ENCODE assay signal across 3 cellular contexts in genomic region chr19:38880882-38881609, GRCh38.
A peak's percentile ranks its signal among the peaks of the same experiment; 100 is the strongest.
TF ChIP-seq lines count a peak whose summit lies in the region.

No MANE protein-coding gene starts in this region.

TF ChIP-seq in SK-N-SH, 30 proteins besides CTCF, POLR2A, EP300 and RAD21:
- TF ChIP-seq IRF3 (IDR thresholded peaks at IDR 0.05; ENCODE audit: low read depth, low read length) (no peak), FOXJ3 (CRISPR knock-in tag; IDR thresholded peaks at IDR 0.05) (no peak), POLR2AphosphoS5 (IDR thresholded peaks at IDR 0.05; ENCODE audit: low read depth, low read length) (no peak), TCF12 (IDR thresholded peaks at IDR 0.05) (no peak), MEF2A (IDR thresholded peaks at IDR 0.05; ENCODE audit: borderline replicate concordance, low read depth) (no peak), USF1 (IDR thresholded peaks at IDR 0.05; ENCODE audit: borderline replicate concordance, low read depth) (no peak), RXRA (IDR thresholded peaks at IDR 0.05; ENCODE audit: borderline replicate concordance, low read depth) (no peak), SMC3 (IDR thresholded peaks at IDR 0.05; ENCODE audit: low read depth, low read length) (no peak), NRF1 (IDR thresholded peaks at IDR 0.05; ENCODE audit: low read depth, low read length) (no peak), FOSL2 (IDR thresholded peaks at IDR 0.05; ENCODE audit: borderline replicate concordance, low read depth) (no peak), PBX3 (IDR thresholded peaks at IDR 0.05) (no peak), MAX (IDR thresholded peaks at IDR 0.05; ENCODE audit: low read depth) (no peak), TEAD4 (IDR thresholded peaks at IDR 0.05; ENCODE audit: borderline replicate concordance, insufficient read depth) (no peak), ELF1 (IDR thresholded peaks at IDR 0.05) (no peak)
TF ChIP-seq in SK-N-SH: peak in this region for 0.

TF ChIP-seq in SK-N-SH treated with all-trans-retinoic acid at 6 μM for 48 hours, 23 proteins besides CTCF, POLR2A, EP300 and RAD21:
- TF ChIP-seq BACH2 (CRISPR knock-in tag; IDR thresholded peaks at IDR 0.05; ENCODE audit: borderline replicate concordance) (no peak), ZC3H10 (CRISPR knock-in tag; IDR thresholded peaks at IDR 0.05) (no peak), ISL1 (CRISPR knock-in tag; IDR thresholded peaks at IDR 0.05) (no peak), TCF4 (CRISPR knock-in tag; IDR thresholded peaks at IDR 0.05; ENCODE audit: borderline replicate concordance) (no peak), ZNF565 (CRISPR knock-in tag; conservative IDR thresholded peaks at IDR 0.05; ENCODE audit: low read depth) (no peak), GLIS3 (CRISPR knock-in tag; IDR thresholded peaks at IDR 0.05) (no peak), OSR1 (CRISPR knock-in tag; IDR thresholded peaks at IDR 0.05) (no peak), POU6F1 (CRISPR knock-in tag; IDR thresholded peaks at IDR 0.05; ENCODE audit: borderline replicate concordance, low read depth) (no peak), CSRNP3 (CRISPR knock-in tag; IDR thresholded peaks at IDR 0.05) (no peak), ZNF70 (CRISPR knock-in tag; IDR thresholded peaks at IDR 0.05) (no peak), ZFP3 (CRISPR knock-in tag; IDR thresholded peaks at IDR 0.05) (no peak), ARNTL (CRISPR knock-in tag; IDR thresholded peaks at IDR 0.05; ENCODE audit: borderline replicate concordance, low read depth) (no peak), TOX (CRISPR knock-in tag; IDR thresholded peaks at IDR 0.05; ENCODE audit: borderline replicate concordance) (no peak), CSDC2 (CRISPR knock-in tag; IDR thresholded peaks at IDR 0.05) (no peak), CREB5 (CRISPR knock-in tag; IDR thresholded peaks at IDR 0.05; ENCODE audit: low read depth) (no peak), SNAI2 (CRISPR knock-in tag; IDR thresholded peaks at IDR 0.05) (no peak), TSHZ2 (CRISPR knock-in tag; IDR thresholded peaks at IDR 0.05) (no peak), ESRRG (CRISPR knock-in tag; IDR thresholded peaks at IDR 0.05) (no peak), RARB (CRISPR knock-in tag; IDR thresholded peaks at IDR 0.05) (no peak)

TF ChIP-seq in K562, 482 proteins besides CTCF, POLR2A, EP300 and RAD21:
- TF ChIP-seq CEBPZ (IDR thresholded peaks at IDR 0.05; ENCODE audit: borderline replicate concordance, low read depth, low read length) = no peak
- TF ChIP-seq ZBTB7A (IDR thresholded peaks at IDR 0.05; ENCODE audit: borderline replicate concordance, control insufficient read depth, low read depth, low read length) = peak; percentile 37; the same call in 1 of the 2 replicates
- TF ChIP-seq NFYB (IDR thresholded peaks at IDR 0.05; ENCODE audit: extremely low read depth, insufficient read length) = no peak
- TF ChIP-seq MITF (IDR thresholded peaks at IDR 0.05) = no peak
- TF ChIP-seq ZNF707 (CRISPR knock-in tag; conservative IDR thresholded peaks at IDR 0.05) = no peak
TF ChIP-seq in K562: peak in this region for 1.
